In the genomic region with DNA sequence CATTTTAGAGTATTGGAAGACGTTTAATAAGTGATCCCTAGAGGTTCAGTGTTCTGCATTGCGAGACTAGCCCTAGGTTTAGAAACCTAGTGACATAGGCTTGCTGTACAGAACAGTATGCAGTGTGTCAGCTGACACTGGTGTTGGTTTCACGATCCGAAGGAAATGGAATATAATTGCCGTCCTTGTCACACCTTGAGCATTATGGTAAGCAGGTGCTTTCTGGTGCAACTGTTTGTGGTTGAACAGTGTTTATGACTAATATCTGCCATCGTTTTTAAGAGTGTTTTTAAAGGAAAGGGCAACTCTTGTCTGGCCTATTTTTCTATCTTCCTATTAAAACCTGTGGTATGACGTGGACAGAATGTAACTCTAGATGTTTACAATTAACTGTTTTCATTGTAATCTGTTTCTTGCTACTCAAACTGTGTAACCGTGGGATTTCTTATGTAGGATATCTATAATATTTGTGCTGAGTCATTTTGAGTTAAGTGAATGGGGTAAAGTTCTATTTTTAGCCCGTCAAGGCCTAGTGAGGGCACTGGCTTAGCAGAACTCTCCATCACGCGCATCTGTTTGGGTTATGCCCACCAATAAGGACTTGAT, we compare ENCODE assay signal across 9 cellular contexts. TPM values are rescaled to one million over a fixed set of nuclear protein-coding genes. Genes with fewer than 3 reads are reported as not detected.
DNase-seq lines count a peak whose midpoint lies in the region; ATAC-seq and TF ChIP-seq lines count a peak whose summit lies in the region.
"Had no signal": no experiment of that assay in that cellular context is flagged by ENCODE, and none has a peak within 500 bp of the region (broad histone marks: within the 10 kb centered on the region; RNA-seq: fewer than 3 reads in every experiment).

No MANE protein-coding gene starts in this region.

- H3K4me1 Mint-ChIP-seq in activated T-helper 17 cell treated with anti-CD3 and anti-CD28 coated beads, Interleukin-2, amount 50 U/mL, for 72 hours, result peaks cover 18% of the 10 kb centered on the region

- no peaks in the 10 kb centered on the region for H3K27me3 Mint-ChIP-seq in activated T-helper 17 cell treated with anti-CD3 and anti-CD28 coated beads, Interleukin-2, amount 50 U/mL, for 72 hours

- H3K4me1 ChIP-seq in KMS-11 (ENCODE audit: low read depth, poor library complexity, severe bottlenecking), result peaks cover 69% of the 10 kb centered on the region

- H3K9ac ChIP-seq in KMS-11, result peak overlapping the region; percentile 60

- H3K27ac Mint-ChIP-seq in activated T-helper 17 cell treated with anti-CD3 and anti-CD28 coated beads, Interleukin-2, amount 50 U/mL, for 72 hours, result peak overlapping the region; percentile 95

- H3K36me3 Mint-ChIP-seq in activated T-helper 17 cell treated with anti-CD3 and anti-CD28 coated beads, Interleukin-2, amount 50 U/mL, for 72 hours (ENCODE audit: low read depth), result peaks cover 68% of the 10 kb centered on the region

- no peak for TF ChIP-seq CTCF in KMS-11 (conservative IDR thresholded peaks at IDR 0.05; ENCODE audit: low read depth, low read length)

- H3K4me3 ChIP-seq in KMS-11 (IDR thresholded peaks at IDR 0.05; ENCODE audit: insufficient read depth, low read depth, low read length), result peak overlapping the region; percentile 68

- ATAC-seq in activated CD4-positive, CD25-positive, alpha-beta regulatory T cell treated with anti-CD3 and anti-CD28 coated beads, Interleukin-2, amount 50 U/mL, for 24 hours, result peak; percentile 94 to 96
- ATAC-seq in GM21737 (IDR thresholded peaks at IDR 0.05; ENCODE audit: unreplicated experiment), result peak; percentile 87
- peak; percentile 97 for ATAC-seq in activated T-helper 17 cell treated with anti-CD3 and anti-CD28 coated beads, Interleukin-2, amount 50 U/mL, for 72 hours (replicated peaks)

- peak overlapping the region; percentile 78 for H3K4me2 ChIP-seq in KMS-11

- no peaks in the 10 kb centered on the region for H3K9me3 Mint-ChIP-seq in activated T-helper 17 cell treated with anti-CD3 and anti-CD28 coated beads, Interleukin-2, amount 50 U/mL, for 72 hours

- H3K36me3 ChIP-seq in KMS-11 (ENCODE audit: insufficient read depth), result no peaks in the 10 kb centered on the region

- peak overlapping the region; percentile 77 for H3K4me3 Mint-ChIP-seq in activated T-helper 17 cell treated with anti-CD3 and anti-CD28 coated beads, Interleukin-2, amount 50 U/mL, for 72 hours

- H2AFZ ChIP-seq in KMS-11 (ENCODE audit: low read depth), result no peak overlapping the region

- DNase-seq in activated CD4-positive, CD25-positive, alpha-beta regulatory T cell treated with anti-CD3 and anti-CD28 coated beads, Interleukin-2, amount 50 U/mL, for 72 hours, result no peak
- DNase-seq in iris pigment epithelial cell (ENCODE audit: low read depth) (peak; percentile 91), SIG-M5 treated with dmso at 0.1 percent for 504 hours (lab: John Stamatoyannopoulos, UW; ENCODE audit: unreplicated experiment) (no peak), anterior cingulate cortex (lab: John Stamatoyannopoulos, UW) (no peak)

- peaks cover 10% of the 10 kb centered on the region; the same call in 1 of the 2 replicates for H3K79me2 ChIP-seq in KMS-11 (ENCODE audit: insufficient read depth, low read depth)

- no peaks in the 10 kb centered on the region for H4K20me1 ChIP-seq in KMS-11 (ENCODE audit: insufficient read depth)

- H3K27me3 ChIP-seq in KMS-11 (ENCODE audit: insufficient read depth, low read depth), result no peaks in the 10 kb centered on the region

- peak overlapping the region; percentile 86 for H3K27ac ChIP-seq in KMS-11
- H3K27ac ChIP-seq: epithelial cell of prostate had no signal

RNA-seq across cellular contexts. Expression of a gene that starts 53.8 kb away (rescaled TPM):
- 10 to 100 TPM; 44.1 to 63.8 TPM for total RNA-seq in activated T-helper 17 cell treated with anti-CD3 and anti-CD28 coated beads, Interleukin-2, amount 50 U/mL, for 72 hours
